Comparison of ENCODE assay signal across 15 cellular contexts in the genomic region with DNA sequence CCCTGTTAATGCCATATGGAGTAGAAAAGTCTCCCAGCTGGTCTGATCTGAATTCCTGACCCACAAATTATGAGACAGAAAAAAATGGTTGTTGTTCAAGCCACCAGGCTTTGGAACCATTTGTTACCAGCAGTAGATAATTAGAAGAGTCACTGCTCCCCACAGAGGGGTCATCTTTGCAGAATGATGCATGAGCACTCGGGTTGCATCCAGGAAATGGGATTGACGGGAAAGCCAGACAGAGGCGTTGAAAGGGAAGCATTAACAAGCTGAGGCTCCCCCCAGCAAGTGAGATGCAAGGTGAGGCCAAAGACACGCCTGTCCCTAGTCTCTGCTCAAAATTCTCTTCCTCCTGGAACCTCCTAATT.
"Had no signal": no experiment of that assay in that cellular context is flagged by ENCODE, and none has a peak within 500 bp of the region (broad histone marks: within the 10 kb centered on the region; RNA-seq: fewer than 3 reads in every experiment).

No MANE protein-coding gene starts in this region.

- H3K36me3 ChIP-seq: prostate gland, suprapubic skin had no signal

- H3K4me3 ChIP-seq: prostate gland, suprapubic skin had no signal

- H3K27ac ChIP-seq: prostate gland, suprapubic skin had no signal

- H3K9me3 ChIP-seq: prostate gland, suprapubic skin had no signal

- H3K4me1 ChIP-seq: prostate gland, suprapubic skin had no signal

- DNase-seq: activated B cell treated with CpG ODN at 0.5 μM for 24 hours; activated CD4-positive, alpha-beta T cell treated with anti-CD3 and anti-CD28 coated beads for 48 hours; activated CD8-positive, alpha-beta memory T cell treated with anti-CD3 and anti-CD28 coated beads, Interleukin-2, amount 50 U/mL, for 48 hours; activated gamma-delta T cell treated with Interleukin-2 at 50 U/mL for 16 hours; activated T-cell treated with anti-CD3 and anti-CD28 coated beads, Interleukin-2, amount 50 U/mL, for 72 hours; cerebellar nuclear complex; effector memory CD4-positive, alpha-beta T cell; mesendoderm; nephron progenitor cell; occipital lobe; right cardiac atrium; trophoblast cell had no signal

- H3K27me3 ChIP-seq: suprapubic skin had no signal

- ATAC-seq: activated T-cell treated with anti-CD3 and anti-CD28 coated beads, Interleukin-2, amount 50 U/mL, for 72 hours; right cardiac atrium had no signal

- FAIRE-seq: frontal cortex had no signal
